ENCODE assay signal across 1 cellular context in genomic region chr12:43914923-43915468, GRCh38.
TF ChIP-seq lines count a peak whose summit lies in the region.

No MANE protein-coding gene starts in this region.

TF ChIP-seq in WTC11, 78 proteins besides CTCF, POLR2A, EP300 and RAD21 (continued from another document):
- TF ChIP-seq ZNF138 (CRISPR knock-in tag; conservative IDR thresholded peaks at IDR 0.05): no peak
